2 cellular contexts compared by ENCODE assay signal in genomic region chr2:28986429-28986828, GRCh38.
TF ChIP-seq lines count a peak whose summit lies in the region.

No MANE protein-coding gene starts in this region.

TF ChIP-seq in GM23338, 12 proteins besides CTCF, POLR2A, EP300 and RAD21 (continued from another document):
- no peak for TF ChIP-seq REST (IDR thresholded peaks at IDR 0.05; ENCODE audit: unreplicated experiment)
- no peak for TF ChIP-seq EZH2phosphoT487 (IDR thresholded peaks at IDR 0.05; ENCODE audit: unreplicated experiment)
- no peak for TF ChIP-seq ZNF462 (CRISPR knock-in tag; IDR thresholded peaks at IDR 0.05)
- TF ChIP-seq, protein P1, sequence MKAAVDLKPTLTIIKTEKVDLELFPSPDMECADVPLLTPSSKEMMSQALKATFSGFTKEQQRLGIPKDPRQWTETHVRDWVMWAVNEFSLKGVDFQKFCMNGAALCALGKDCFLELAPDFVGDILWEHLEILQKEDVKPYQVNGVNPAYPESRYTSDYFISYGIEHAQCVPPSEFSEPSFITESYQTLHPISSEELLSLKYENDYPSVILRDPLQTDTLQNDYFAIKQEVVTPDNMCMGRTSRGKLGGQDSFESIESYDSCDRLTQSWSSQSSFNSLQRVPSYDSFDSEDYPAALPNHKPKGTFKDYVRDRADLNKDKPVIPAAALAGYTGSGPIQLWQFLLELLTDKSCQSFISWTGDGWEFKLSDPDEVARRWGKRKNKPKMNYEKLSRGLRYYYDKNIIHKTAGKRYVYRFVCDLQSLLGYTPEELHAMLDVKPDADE (IDR thresholded peaks at IDR 0.05), result no peak
- no peak for TF ChIP-seq ZNF331 (CRISPR knock-in tag; IDR thresholded peaks at IDR 0.05; ENCODE audit: low read depth)
- TF ChIP-seq ZNF114 (CRISPR knock-in tag; IDR thresholded peaks at IDR 0.05), result no peak
- TF ChIP-seq CREB1 (CRISPR knock-in tag; IDR thresholded peaks at IDR 0.05; ENCODE audit: low read depth), result no peak
- TF ChIP-seq STAT1 (IDR thresholded peaks at IDR 0.05; ENCODE audit: unreplicated experiment), result no peak
- no peak for TF ChIP-seq POLR2AphosphoS5 (IDR thresholded peaks at IDR 0.05; ENCODE audit: low read depth)
- no peak for TF ChIP-seq NANOG (IDR thresholded peaks at IDR 0.05; ENCODE audit: borderline replicate concordance)
- no peak for TF ChIP-seq JUNB (IDR thresholded peaks at IDR 0.05; ENCODE audit: unreplicated experiment)

TF ChIP-seq in Ishikawa, 13 proteins besides CTCF, POLR2A, EP300 and RAD21 (continued from another document):
- TF ChIP-seq TEAD4 (IDR thresholded peaks at IDR 0.05) (0 out of 2 replicates have a peak, but pooled peaks have one; percentile 8), ZBTB7A (IDR thresholded peaks at IDR 0.05; ENCODE audit: low read depth) (no peak), TCF12 (IDR thresholded peaks at IDR 0.05; ENCODE audit: low read depth) (no peak), CEBPB (IDR thresholded peaks at IDR 0.05) (no peak), NFIC (IDR thresholded peaks at IDR 0.05) (no peak)
